14 cellular contexts compared by ENCODE assay signal in genomic region chr10:83108565-83109333, GRCh38.
"Had no signal": no experiment of that assay in that cellular context is flagged by ENCODE, and none has a peak within 500 bp of the region (broad histone marks: within the 10 kb centered on the region; RNA-seq: fewer than 3 reads in every experiment).

No MANE protein-coding gene starts in this region.

- ATAC-seq: effector memory CD8-positive, alpha-beta T cell; left colon; mucosa of descending colon; naive thymus-derived CD8-positive, alpha-beta T cell had no signal

- H3K4me3 ChIP-seq: esophagus muscularis mucosa, mucosa of descending colon, neural progenitor cell, suprapubic skin, thyroid gland had no signal

- H3K36me3 ChIP-seq: esophagus muscularis mucosa, neural progenitor cell, suprapubic skin, thyroid gland had no signal

- H3K4me1 ChIP-seq: esophagus muscularis mucosa, neural progenitor cell, suprapubic skin, thyroid gland had no signal

- H3K27ac ChIP-seq: epithelial cell of prostate, esophagus muscularis mucosa, neural progenitor cell, suprapubic skin, thyroid gland had no signal

- DNase-seq: effector memory CD8-positive, alpha-beta T cell; kidney; left colon; naive thymus-derived CD8-positive, alpha-beta T cell; occipital lobe; small intestine; stimulated activated CD4-positive, alpha-beta T cell treated with anti-CD3 and anti-CD28 coated beads, Interleukin-2, amount 100 ng/mL, for 48 hours; stimulated activated naive CD4-positive, alpha-beta T cell treated with Interleukin-2 at 50 U/mL for 16 hours had no signal

- H3K9me3 ChIP-seq: thyroid gland had no signal

- H3K27me3 ChIP-seq: esophagus muscularis mucosa, neural progenitor cell, suprapubic skin, thyroid gland had no signal

- H3K4me2 ChIP-seq: neural progenitor cell had no signal

- H2AFZ ChIP-seq: neural progenitor cell had no signal
